In the genomic region with DNA sequence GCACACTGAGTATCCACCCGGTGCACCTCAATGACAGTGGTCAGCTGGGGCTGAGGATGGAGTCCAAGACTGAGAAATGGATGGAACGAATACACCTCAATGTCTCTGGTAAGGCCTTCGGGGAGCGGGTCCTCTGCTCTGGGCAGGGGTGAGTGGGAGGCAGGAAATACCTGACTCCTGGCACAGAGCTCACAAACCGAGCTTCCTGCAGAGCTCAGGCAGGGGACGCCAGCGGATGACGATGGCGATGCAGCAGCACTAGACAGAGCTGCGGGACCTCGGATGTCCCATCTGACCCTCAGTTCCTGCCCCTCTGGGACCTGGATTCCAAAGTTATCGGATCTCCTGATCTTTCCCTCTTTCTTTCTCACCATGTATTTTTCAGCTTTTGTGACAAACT, we compare ENCODE assay signal across 15 cellular contexts. TPM values are rescaled to one million over a fixed set of nuclear protein-coding genes. Genes with fewer than 3 reads are reported as not detected.
A peak's percentile ranks its signal among the peaks of the same experiment; 100 is the strongest.
DNase-seq lines count a peak whose midpoint lies in the region; ATAC-seq, FAIRE-seq and TF ChIP-seq lines count a peak whose summit lies in the region.
"Had no signal": no experiment of that assay in that cellular context is flagged by ENCODE, and none has a peak within 500 bp of the region (broad histone marks: within the 10 kb centered on the region; RNA-seq: fewer than 3 reads in every experiment).

No MANE protein-coding gene starts in this region.

- no peak overlapping the region for H2AFZ ChIP-seq in neuronal stem cell (ENCODE audit: low read length)

- no peak overlapping the region for H4K8ac ChIP-seq in neuronal stem cell (ENCODE audit: low read depth, low read length)

- H3K4me1 ChIP-seq in CD8-positive, alpha-beta T cell (ENCODE audit: insufficient read depth, low read length) = peaks cover 8% of the 10 kb centered on the region
- peaks cover 0 to 2% of the 10 kb centered on the region in 2 donors for H3K4me1 ChIP-seq in neuronal stem cell (ENCODE audit: control insufficient read depth in 2 of 2, insufficient read depth in 1 of 2, low read depth in 1 of 2, low read length in 2 of 2)

- no peak overlapping the region for H4K91ac ChIP-seq in neuronal stem cell (ENCODE audit: low read depth, low read length, poor library complexity)

- DNase-seq in CD8-positive, alpha-beta T cell = peak in 4 of 7 experiments; percentile 24 to 62 (median 26)
- DNase-seq in GM12892 (ENCODE audit: insufficient read length) (no peak), naive B cell (no peak), NCI-H524 treated with DMSO at 0.1 percent for 48 hours (lab: John Stamatoyannopoulos, UW) (no peak), NCI-H748 treated with DMSO at 0.1 percent for 48 hours (lab: John Stamatoyannopoulos, UW) (no peak), neuronal stem cell (ENCODE audit: low spot score) (no peak)
- peak; percentile 78 for DNase-seq in activated CD4-positive, alpha-beta T cell treated with anti-CD3 and anti-CD28 coated beads, Interleukin-2, amount 10 ng/mL, durations not matched to agents 24 days and 14 days
- DNase-seq: mesenchymal stem cell, NCI-H1417 had no signal

- TF ChIP-seq POLR2A in GM12892 (IDR thresholded peaks at IDR 0.05; ENCODE audit: low read depth, low read length) = peak; percentile 81

- peak; percentile 98 for FAIRE-seq in GM12892 (lab: Jason Lieb, UNC)

- H3K79me1 ChIP-seq in neuronal stem cell (ENCODE audit: low read depth, low read length) = no peaks in the 10 kb centered on the region

- H3K4me3 Mint-ChIP-seq in CD8-positive, alpha-beta T cell = peak overlapping the region; percentile 51
- peak overlapping the region; percentile 45 for H3K4me3 Mint-ChIP-seq in activated CD4-positive, alpha-beta T cell treated with anti-CD3 and anti-CD28 coated beads, Interleukin-2, amount 10 ng/mL, durations not matched to agents 24 days and 14 days
- peak overlapping the region; percentile 83 to 98 (median 94) for H3K4me3 Mint-ChIP-seq in naive B cell

- no peak overlapping the region for H3K27ac ChIP-seq in CD8-positive, alpha-beta T cell (ENCODE audit: low read depth, low read length)
- H3K27ac ChIP-seq in neuronal stem cell (replicated peaks; ENCODE audit: low read length) = no peak overlapping the region
- H3K27ac ChIP-seq: C4-2B had no signal

- intact Hi-C loops in CD8-positive, alpha-beta T cell (cut with DNase I, micrococcal nuclease) = no loop called here
- intact Hi-C loops in activated CD4-positive, alpha-beta T cell treated with anti-CD3 and anti-CD28 coated beads, Interleukin-2, amount 10 ng/mL, durations not matched to agents 24 days and 14 days (cut with micrococcal nuclease) = loop anchor here (2.0 kb wide), 1 partner anchor 14 kb away; a partner anchor contains a TSS

- H3K4me1 Mint-ChIP-seq in CD8-positive, alpha-beta T cell (ENCODE audit: low read depth) = peaks cover 16% of the 10 kb centered on the region
- H3K4me1 Mint-ChIP-seq in activated CD4-positive, alpha-beta T cell treated with anti-CD3 and anti-CD28 coated beads, Interleukin-2, amount 10 ng/mL, durations not matched to agents 24 days and 14 days = peaks cover 31% of the 10 kb centered on the region
- H3K4me1 Mint-ChIP-seq in naive B cell = peaks cover 80 to 86% (median 85%) of the 10 kb centered on the region in 3 donors

- no peak overlapping the region for H3K23ac ChIP-seq in neuronal stem cell (ENCODE audit: low read depth, low read length, poor library complexity)

- H3K36me3 ChIP-seq in CD8-positive, alpha-beta T cell (ENCODE audit: insufficient read depth, low read length) = no peaks in the 10 kb centered on the region
- H3K36me3 ChIP-seq in neuronal stem cell (replicated peaks in 1 of 2; ENCODE audit: control insufficient read depth in 2 of 2, insufficient read depth in 2 of 2, low read length in 2 of 2) = no peaks in the 10 kb centered on the region

- CTCF ChIA-PET in CD8-positive, alpha-beta T cell (lab: Charles Lee) = interaction anchor here (0.6 to 1.6 kb wide), 9 partner anchors 9 to 179 kb away, joined by 3 to 7 read pairs (median 3); no protein-coding TSS in a partner anchor

- no peak overlapping the region for H2AK5ac ChIP-seq in neuronal stem cell (ENCODE audit: low read depth, low read length)

- peak; percentile 52 for ATAC-seq in CD8-positive, alpha-beta T cell
- ATAC-seq in naive B cell (ENCODE audit: low read depth in 2 of 2) (no peak), GM18517 (IDR thresholded peaks at IDR 0.05; ENCODE audit: unreplicated experiment) (no peak)
- ATAC-seq: Right ventricle myocardium inferior had no signal

- H3K4ac ChIP-seq in neuronal stem cell (ENCODE audit: low read length) = no peak overlapping the region

- H3K4me2 ChIP-seq in neuronal stem cell (ENCODE audit: insufficient read depth, low read length, poor library complexity, severe bottlenecking) = no peak overlapping the region

- no CpG with 5 or more reads among the region's 12 CpGs for WGBS in neuronal stem cell (ENCODE audit: extremely low coverage in 2 of 2, insufficient read length in 2 of 2, insufficient replicate concordance in 1 of 2), 2 donors

- no peaks in the 10 kb centered on the region for H3K9me3 Mint-ChIP-seq in CD8-positive, alpha-beta T cell
- no peaks in the 10 kb centered on the region for H3K9me3 Mint-ChIP-seq in activated CD4-positive, alpha-beta T cell treated with anti-CD3 and anti-CD28 coated beads, Interleukin-2, amount 10 ng/mL, durations not matched to agents 24 days and 14 days
- peaks cover 0 to 1% (median 0%) of the 10 kb centered on the region in 7 donors for H3K9me3 Mint-ChIP-seq in naive B cell

- no peaks in the 10 kb centered on the region for H3K27me3 ChIP-seq in CD8-positive, alpha-beta T cell (ENCODE audit: insufficient read depth, low read length)
- H3K27me3 ChIP-seq in neuronal stem cell (ENCODE audit: control insufficient read depth in 3 of 3, insufficient read depth in 3 of 3, low read depth in 1 of 3, low read length in 3 of 3) = peaks cover 0 to 2% (median 0%) of the 10 kb centered on the region in 3 experiments

- no peak overlapping the region for H2BK15ac ChIP-seq in neuronal stem cell (ENCODE audit: low read length)

- H3K4me3 ChIP-seq in CD8-positive, alpha-beta T cell (ENCODE audit: low read depth, low read length) = no peak overlapping the region
- no peak overlapping the region for H3K4me3 ChIP-seq in neuronal stem cell (ENCODE audit: low read length in 2 of 2)

- no peak overlapping the region for H2BK12ac ChIP-seq in neuronal stem cell (ENCODE audit: low read length)

- H3K36me3 Mint-ChIP-seq in CD8-positive, alpha-beta T cell = no peaks in the 10 kb centered on the region
- H3K36me3 Mint-ChIP-seq in activated CD4-positive, alpha-beta T cell treated with anti-CD3 and anti-CD28 coated beads, Interleukin-2, amount 10 ng/mL, durations not matched to agents 24 days and 14 days (ENCODE audit: low read depth) = no peaks in the 10 kb centered on the region
- H3K36me3 Mint-ChIP-seq in naive B cell = peaks cover 41 to 60% of the 10 kb centered on the region in 2 donors

- no peaks in the 10 kb centered on the region for H3K9me3 ChIP-seq in CD8-positive, alpha-beta T cell (ENCODE audit: low read length)
- no peaks in the 10 kb centered on the region for H3K9me3 ChIP-seq in neuronal stem cell (replicated peaks in 1 of 2; ENCODE audit: control insufficient read depth in 2 of 2, insufficient read depth in 1 of 2, low read depth in 1 of 2, low read length in 2 of 2)

- no peak overlapping the region for H3K9ac ChIP-seq in neuronal stem cell (ENCODE audit: low read depth, low read length, poor library complexity)

- POLR2A ChIA-PET in CD8-positive, alpha-beta T cell (lab: Charles Lee) = no interaction called here

- TF ChIP-seq CTCF in CD8-positive, alpha-beta T cell (IDR thresholded peaks at IDR 0.05) = no peak

- no peak overlapping the region for H3K27ac Mint-ChIP-seq in CD8-positive, alpha-beta T cell
- peak overlapping the region; percentile 75 for H3K27ac Mint-ChIP-seq in activated CD4-positive, alpha-beta T cell treated with anti-CD3 and anti-CD28 coated beads, Interleukin-2, amount 10 ng/mL, durations not matched to agents 24 days and 14 days
- peak overlapping the region; percentile 44 to 93 (median 90) for H3K27ac Mint-ChIP-seq in naive B cell

- H3K27me3 Mint-ChIP-seq in CD8-positive, alpha-beta T cell (ENCODE audit: low read depth) = peaks cover 18% of the 10 kb centered on the region
- no peaks in the 10 kb centered on the region for H3K27me3 Mint-ChIP-seq in activated CD4-positive, alpha-beta T cell treated with anti-CD3 and anti-CD28 coated beads, Interleukin-2, amount 10 ng/mL, durations not matched to agents 24 days and 14 days
- H3K27me3 Mint-ChIP-seq in naive B cell = no peaks in the 10 kb centered on the region

- no peak overlapping the region for H2BK5ac ChIP-seq in neuronal stem cell (ENCODE audit: low read length)

- no peak overlapping the region for H3K18ac ChIP-seq in neuronal stem cell (ENCODE audit: low read length)

- H2BK120ac ChIP-seq in neuronal stem cell (ENCODE audit: low read depth, low read length) = no peak overlapping the region

- no peak overlapping the region for H3K14ac ChIP-seq in neuronal stem cell (ENCODE audit: low read length)

RNA-seq across cellular contexts. Expression of a gene that starts 3.8 kb away (rescaled TPM):
- 1 to 10 TPM; 7.9 to 9.1 TPM for total RNA-seq in CD8-positive, alpha-beta T cell
- 225 TPM for polyA plus RNA-seq in GM12892 (2012; ENCODE audit: missing spikeins)
- 3.4 and 4.1 TPM in 2 replicates for total RNA-seq in activated CD4-positive, alpha-beta T cell treated with anti-CD3 and anti-CD28 coated beads, Interleukin-2, amount 10 ng/mL, durations not matched to agents 24 days and 14 days
- polyA plus RNA-seq in naive B cell (ENCODE audit: low read depth in 6 of 6) = 100 to 1,000 TPM; 364 to 971 (median 552) TPM
- not detected for polyA plus RNA-seq in neuronal stem cell (2013, experiment 1 of 2)
- polyA plus RNA-seq in neuronal stem cell (2013, experiment 2 of 2) = 0.04 TPM
- total RNA-seq: chondrocyte, NCI-H460 had no signal

RNA-seq across cellular contexts. Expression of a gene that starts 14.9 kb away (rescaled TPM):
- total RNA-seq in CD8-positive, alpha-beta T cell = 1 to 10 TPM in 1 of 2 experiments, under 1 TPM in 1; 0.92 to 1.4 TPM
- polyA plus RNA-seq in GM12892 (2012; ENCODE audit: missing spikeins) = 1.3 TPM
- 0.12 and 0.14 TPM in 2 replicates for total RNA-seq in activated CD4-positive, alpha-beta T cell treated with anti-CD3 and anti-CD28 coated beads, Interleukin-2, amount 10 ng/mL, durations not matched to agents 24 days and 14 days
- 1 to 10 TPM in 2 of 6 donors, under 1 TPM in 4; 0.14 to 1.9 (median 0.75) TPM for polyA plus RNA-seq in naive B cell (ENCODE audit: low read depth in 6 of 6)
- not detected for polyA plus RNA-seq in neuronal stem cell (2013, experiment 1 of 2)
- polyA plus RNA-seq in neuronal stem cell (2013, experiment 2 of 2) = not detected
- total RNA-seq: chondrocyte, NCI-H460, Right ventricle myocardium inferior, subcutaneous adipose tissue had no signal

RNA-seq across cellular contexts. Expression of a gene that starts 25.4 kb away (rescaled TPM):
- not detected for total RNA-seq in CD8-positive, alpha-beta T cell
- not detected for polyA plus RNA-seq in GM12892 (2012; ENCODE audit: missing spikeins)
- 0.21 and 0.69 TPM in 2 replicates for total RNA-seq in activated CD4-positive, alpha-beta T cell treated with anti-CD3 and anti-CD28 coated beads, Interleukin-2, amount 10 ng/mL, durations not matched to agents 24 days and 14 days
- polyA plus RNA-seq in naive B cell (ENCODE audit: low read depth in 6 of 6) = under 1 TPM in 1 of 6 donors, not detected in 5; 0.17 TPM
- not detected for polyA plus RNA-seq in neuronal stem cell (2013, experiment 1 of 2)
- polyA plus RNA-seq in neuronal stem cell (2013, experiment 2 of 2) = not detected
- total RNA-seq: chondrocyte, NCI-H460 had no signal

RNA-seq across cellular contexts. Expression of a gene that starts 38.1 kb away (rescaled TPM):
- total RNA-seq in CD8-positive, alpha-beta T cell = not detected
- polyA plus RNA-seq in GM12892 (2012; ENCODE audit: missing spikeins) = not detected
- 0.21 TPM in 1 of 2 replicates, not detected in the other for total RNA-seq in activated CD4-positive, alpha-beta T cell treated with anti-CD3 and anti-CD28 coated beads, Interleukin-2, amount 10 ng/mL, durations not matched to agents 24 days and 14 days
- not detected for polyA plus RNA-seq in naive B cell (ENCODE audit: low read depth in 6 of 6)
- not detected for polyA plus RNA-seq in neuronal stem cell (2013, experiment 1 of 2)
- polyA plus RNA-seq in neuronal stem cell (2013, experiment 2 of 2) = not detected
- total RNA-seq: chondrocyte, NCI-H460, Right ventricle myocardium inferior had no signal

RNA-seq across cellular contexts. Expression of a gene that starts 40.9 kb away (rescaled TPM):
- total RNA-seq in CD8-positive, alpha-beta T cell = not detected
- not detected for polyA plus RNA-seq in GM12892 (2012; ENCODE audit: missing spikeins)
- total RNA-seq in activated CD4-positive, alpha-beta T cell treated with anti-CD3 and anti-CD28 coated beads, Interleukin-2, amount 10 ng/mL, durations not matched to agents 24 days and 14 days = 0.17 TPM in 1 of 2 replicates, not detected in the other
- polyA plus RNA-seq in naive B cell (ENCODE audit: low read depth in 6 of 6) = under 1 TPM in 4 of 6 donors, not detected in 2; 0.12 to 0.41 (median 0.29) TPM
- polyA plus RNA-seq in neuronal stem cell (2013, experiment 1 of 2) = not detected
- polyA plus RNA-seq in neuronal stem cell (2013, experiment 2 of 2) = not detected
- total RNA-seq: chondrocyte, NCI-H460, Right ventricle myocardium inferior, subcutaneous adipose tissue had no signal

Comparison
In these comparisons a context has a peak if more than half of its experiments do, and no peak if none do; other contexts are left out.
1. DNase-seq: peak in CD8-positive, alpha-beta T cell (4 of 7) and activated CD4-positive, alpha-beta T cell treated with anti-CD3 and anti-CD28 coated beads, Interleukin-2, amount 10 ng/mL, durations not matched to agents 24 days and 14 days (single experiment); none in GM12892 (single experiment), naive B cell (single experiment), NCI-H524 treated with DMSO at 0.1 percent for 48 hours (single experiment), NCI-H748 treated with DMSO at 0.1 percent for 48 hours (single experiment) and neuronal stem cell (single experiment).
2. Peak in every context shown above with its lines, with median percentiles within 50 percentile points of each other: H3K4me3 Mint-ChIP-seq.